Comparison of ENCODE assay signal across 10 cellular contexts in genomic region chr2:64727843-64728463, GRCh38.
DNase-seq lines count a peak whose midpoint lies in the region; ATAC-seq and TF ChIP-seq lines count a peak whose summit lies in the region.
"Had no signal": no experiment of that assay in that cellular context is flagged by ENCODE, and none has a peak within 500 bp of the region (broad histone marks: within the 10 kb centered on the region; RNA-seq: fewer than 3 reads in every experiment).

No MANE protein-coding gene starts in this region.

- H4K20me1 ChIP-seq in SU-DHL-6 (ENCODE audit: low read depth, low read length): no peaks in the 10 kb centered on the region

- H3K9ac ChIP-seq in SU-DHL-6 (ENCODE audit: low read length): peak overlapping the region; percentile 38

- H3K27me3 Mint-ChIP-seq in CD8-positive, alpha-beta memory T cell: no peaks in the 10 kb centered on the region

- peaks cover 39 to 55% (median 48%) of the 10 kb centered on the region in 3 donors for H3K4me1 Mint-ChIP-seq in CD8-positive, alpha-beta memory T cell

- H3K4me2 ChIP-seq in SU-DHL-6 (ENCODE audit: low read depth, low read length, poor library complexity, severe bottlenecking): peak overlapping the region; percentile 71

- TF ChIP-seq EP300 in gastroesophageal sphincter (IDR thresholded peaks at IDR 0.05): no peak

- peaks cover 32% of the 10 kb centered on the region for H3F3A ChIP-seq in SU-DHL-6 (ENCODE audit: insufficient read depth)

- intact Hi-C loops in testis (cut with DNase I; ENCODE audit: low total_unique reads): no loop called here

- H3K27ac Mint-ChIP-seq in CD8-positive, alpha-beta memory T cell: peak overlapping the region; percentile 71 to 96 (median 86)

- ATAC-seq in GM21529 (IDR thresholded peaks at IDR 0.05; ENCODE audit: unreplicated experiment): peak; percentile 24
- ATAC-seq in gastroesophageal sphincter: no peak
- ATAC-seq: left ventricle myocardium superior had no signal

- peak overlapping the region; percentile 1 to 77 (median 66) for H3K4me3 Mint-ChIP-seq in CD8-positive, alpha-beta memory T cell

- no peaks in the 10 kb centered on the region for H3K36me3 ChIP-seq in CD8-positive, alpha-beta memory T cell (ENCODE audit: insufficient read depth, low read length)
- H3K36me3 ChIP-seq in SU-DHL-6 (ENCODE audit: low read length): no peaks in the 10 kb centered on the region
- no peaks in the 10 kb centered on the region for H3K36me3 ChIP-seq in mesodermal cell (ENCODE audit: control insufficient read depth, insufficient read depth, low read length)
- no peaks in the 10 kb centered on the region for H3K36me3 ChIP-seq in gastroesophageal sphincter
- H3K36me3 ChIP-seq in testis (ENCODE audit: low read depth, missing control alignments): no peaks in the 10 kb centered on the region
- H3K36me3 ChIP-seq in right atrium auricular region: no peaks in the 10 kb centered on the region

- no peaks in the 10 kb centered on the region for H3K27me3 ChIP-seq in CD8-positive, alpha-beta memory T cell (ENCODE audit: insufficient read depth, low read length, poor library complexity, severe bottlenecking)
- no peaks in the 10 kb centered on the region for H3K27me3 ChIP-seq in SU-DHL-6 (ENCODE audit: low read length)
- no peaks in the 10 kb centered on the region for H3K27me3 ChIP-seq in gastroesophageal sphincter
- no peaks in the 10 kb centered on the region for H3K27me3 ChIP-seq in testis
- H3K27me3 ChIP-seq in right atrium auricular region: no peaks in the 10 kb centered on the region

- POLR2A ChIA-PET in CD8-positive, alpha-beta memory T cell (lab: Charles Lee): interaction anchor here (0.6 to 3.4 kb wide), 10 partner anchors 10 to 137 kb away, joined by 3 to 44 read pairs (median 3); partner anchors contain the start of gene SERTAD2

- no peaks in the 10 kb centered on the region for H3K9me3 Mint-ChIP-seq in CD8-positive, alpha-beta memory T cell

- no peak for TF ChIP-seq CTCF in SU-DHL-6 (IDR thresholded peaks at IDR 0.05; ENCODE audit: insufficient read depth, low read length, poor library complexity, severe bottlenecking)
- no peak for TF ChIP-seq CTCF in gastroesophageal sphincter (IDR thresholded peaks at IDR 0.05)
- TF ChIP-seq CTCF in testis (IDR thresholded peaks at IDR 0.05): no peak
- no peak for TF ChIP-seq CTCF in right atrium auricular region (IDR thresholded peaks at IDR 0.05)

- no peak for DNase-seq in CD8-positive, alpha-beta memory T cell
- DNase-seq in SIG-M5 treated with dmso at 0.1 percent for 504 hours (lab: John Stamatoyannopoulos, UW; ENCODE audit: unreplicated experiment) (no peak), testis (no peak), right atrium auricular region (ENCODE audit: low spot score) (no peak)
- DNase-seq: DMS79 treated with DMSO at 0.1 percent for 48 hours, left ventricle myocardium superior had no signal

- H2AFZ ChIP-seq in SU-DHL-6 (ENCODE audit: low read depth, low read length, severe bottlenecking): peak overlapping the region; percentile 6

- peak overlapping the region; percentile 14 for H3K27ac ChIP-seq in CD8-positive, alpha-beta memory T cell (ENCODE audit: low read depth, low read length)
- peak overlapping the region; percentile 94 for H3K27ac ChIP-seq in SU-DHL-6 (ENCODE audit: low read depth, low read length)
- peak overlapping the region; percentile 2 for H3K27ac ChIP-seq in mesodermal cell (ENCODE audit: low read depth, low read length, severe bottlenecking)
- no peak overlapping the region for H3K27ac ChIP-seq in gastroesophageal sphincter
- H3K27ac ChIP-seq in testis: no peak overlapping the region
- no peak overlapping the region for H3K27ac ChIP-seq in right atrium auricular region

- no peaks in the 10 kb centered on the region for H3K9me2 ChIP-seq in SU-DHL-6 (replicated peaks; ENCODE audit: insufficient read depth, low read length)

- TF ChIP-seq POLR2A in gastroesophageal sphincter (IDR thresholded peaks at IDR 0.05) (no peak), testis (IDR thresholded peaks at IDR 0.05) (no peak)

- peaks cover 5% of the 10 kb centered on the region; the same call in 1 of the 2 replicates for H3K79me2 ChIP-seq in SU-DHL-6 (ENCODE audit: insufficient read depth, low read length)

- H3K36me3 Mint-ChIP-seq in CD8-positive, alpha-beta memory T cell: peaks cover 0 to 9% (median 4%) of the 10 kb centered on the region in 3 donors

- peaks cover 44% of the 10 kb centered on the region for H3K4me1 ChIP-seq in CD8-positive, alpha-beta memory T cell (ENCODE audit: insufficient read depth, low read length)
- peaks cover 48% of the 10 kb centered on the region for H3K4me1 ChIP-seq in mesodermal cell (ENCODE audit: control insufficient read depth, insufficient read depth, low read length, poor library complexity, severe bottlenecking)
- H3K4me1 ChIP-seq in gastroesophageal sphincter: peaks cover 0 to 29% (median 0%) of the 10 kb centered on the region in 3 donors
- H3K4me1 ChIP-seq in testis: peaks cover 18% of the 10 kb centered on the region
- peaks cover 0 to 9% of the 10 kb centered on the region in 2 donors for H3K4me1 ChIP-seq in right atrium auricular region

- H3K4me3 ChIP-seq in CD8-positive, alpha-beta memory T cell (ENCODE audit: low read length): peak overlapping the region; percentile 50
- H3K4me3 ChIP-seq in SU-DHL-6 (ENCODE audit: insufficient read depth, low read length, poor library complexity, severe bottlenecking) (peak overlapping the region; percentile 45), mesodermal cell (ENCODE audit: extremely low read depth, insufficient read depth, low read length, poor library complexity, severe bottlenecking) (no peak overlapping the region), gastroesophageal sphincter (no peak overlapping the region), testis (no peak overlapping the region), right atrium auricular region (no peak overlapping the region)

- no peaks in the 10 kb centered on the region for H3K9me3 ChIP-seq in CD8-positive, alpha-beta memory T cell (ENCODE audit: low read length)
- H3K9me3 ChIP-seq in SU-DHL-6 (ENCODE audit: insufficient read depth, low read length) (no peaks in the 10 kb centered on the region), mesodermal cell (ENCODE audit: control insufficient read depth, low read length) (no peaks in the 10 kb centered on the region), gastroesophageal sphincter (no peaks in the 10 kb centered on the region), testis (no peaks in the 10 kb centered on the region), right atrium auricular region (no peaks in the 10 kb centered on the region)

- CTCF ChIA-PET in CD8-positive, alpha-beta memory T cell (lab: Charles Lee): interaction anchor here (0.7 to 3.1 kb wide), 15 partner anchors 11 to 205 kb away, joined by 3 to 33 read pairs (median 4); partner anchors contain the start of gene SERTAD2

- WGBS in mesodermal cell (ENCODE audit: insufficient coverage in 2 of 2), 2 experiments: 76 to 89% methylated on average over 4 to 6 of the region's 11 CpGs
- WGBS in gastroesophageal sphincter (ENCODE audit: low coverage in 1 of 2), 2 donors: 52 to 62% methylated on average over 2 to 4 of the region's 11 CpGs
- 55 to 76% methylated on average over 10 of the region's 11 CpGs for WGBS in testis, 2 donors

Comparison
In these comparisons a context has a peak if more than half of its experiments do, and no peak if none do; other contexts are left out.
1. H3K27ac ChIP-seq: peak in CD8-positive, alpha-beta memory T cell (single experiment), SU-DHL-6 (single experiment) and mesodermal cell (single experiment); none in gastroesophageal sphincter (0 of 4), testis (0 of 2) and right atrium auricular region (0 of 2).
2. H3K4me3 ChIP-seq: peak in CD8-positive, alpha-beta memory T cell (single experiment) and SU-DHL-6 (single experiment); none in mesodermal cell (single experiment), gastroesophageal sphincter (0 of 2), testis (0 of 2) and right atrium auricular region (0 of 2).